In genomic region chr3:89280822-89281365, GRCh38 we compare ENCODE assay signal across 10 cellular contexts.
"Had no signal": no experiment of that assay in that cellular context is flagged by ENCODE, and none has a peak within 500 bp of the region (broad histone marks: within the 10 kb centered on the region; RNA-seq: fewer than 3 reads in every experiment).

No MANE protein-coding gene starts in this region.

- DNase-seq: H9, HCEC 1CT, HFFc6, IMR-90, KG1 had no signal

- ATAC-seq: GM23338, K562 had no signal

- FAIRE-seq: H1, H54, HTR-8/SVneo, K562 had no signal

- H3K4me3 ChIP-seq: GM23338, K562 had no signal
